ENCODE assay signal across 11 cellular contexts in the genomic region with DNA sequence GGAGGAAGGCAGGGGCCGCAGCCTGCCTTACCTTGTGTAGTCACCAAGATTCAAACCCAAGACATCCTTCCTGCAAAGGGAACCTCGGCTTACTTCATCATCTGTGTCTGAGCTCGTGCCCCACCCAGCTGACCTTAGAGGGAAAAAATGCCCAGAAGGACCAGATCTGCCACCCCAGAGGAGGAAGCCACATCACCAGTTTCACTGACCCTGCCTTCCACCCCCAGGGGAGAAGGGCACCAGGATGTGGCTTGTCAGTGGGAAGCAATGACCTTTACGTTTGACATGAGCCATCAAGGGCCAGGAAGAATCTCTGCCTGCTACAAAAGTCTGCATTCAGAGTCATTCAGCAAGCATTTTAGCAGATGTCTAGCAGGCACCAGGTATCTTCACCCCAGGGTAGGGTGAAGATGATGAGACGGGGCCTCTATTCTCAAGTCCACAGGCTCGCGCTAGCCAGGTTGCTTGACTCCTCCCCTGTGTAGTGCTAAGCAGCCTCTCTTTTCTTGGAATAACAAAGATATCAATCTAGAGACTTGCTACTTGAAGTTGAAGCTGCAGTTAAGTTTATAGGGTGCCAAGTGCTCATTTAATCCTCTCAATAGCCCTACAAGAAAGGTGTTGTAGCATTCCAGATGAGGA. TPM values are rescaled to one million over a fixed set of nuclear protein-coding genes. Genes with fewer than 3 reads are reported as not detected.
DNase-seq lines count a peak whose midpoint lies in the region; ATAC-seq, FAIRE-seq and TF ChIP-seq lines count a peak whose summit lies in the region.
"Had no signal": no experiment of that assay in that cellular context is flagged by ENCODE, and none has a peak within 500 bp of the region (broad histone marks: within the 10 kb centered on the region; RNA-seq: fewer than 3 reads in every experiment).

No MANE protein-coding gene starts in this region.

- H3K4me1 Mint-ChIP-seq in MCF 10A (ENCODE audit: insufficient read depth, unreplicated experiment), result peaks cover 21% of the 10 kb centered on the region
- H3K4me1 Mint-ChIP-seq in activated CD4-positive, alpha-beta memory T cell treated with anti-CD3 and anti-CD28 coated beads for 36 hours (ENCODE audit: low read depth), result peaks cover 30% of the 10 kb centered on the region

- no peak overlapping the region for H3K4me3 Mint-ChIP-seq in MCF 10A (ENCODE audit: unreplicated experiment)
- H3K4me3 Mint-ChIP-seq in activated CD4-positive, alpha-beta memory T cell treated with anti-CD3 and anti-CD28 coated beads for 36 hours, result no peak overlapping the region
- H3K4me3 Mint-ChIP-seq: memory B cell had no signal

- CTCF ChIA-PET in MCF 10A (lab: Yijun Ruan, JAX), result interaction anchor here (0.6 to 21.4 kb wide), 9 partner anchors 9 to 223 kb away, joined by 3 to 278 read pairs (median 3); no protein-coding TSS in a partner anchor
- CTCF ChIA-PET in activated CD4-positive, alpha-beta memory T cell treated with anti-CD3 and anti-CD28 coated beads for 36 hours (lab: Charles Lee), result interaction anchor here (1.0 to 2.2 kb wide), 4 partner anchors 10 to 92 kb away, joined by 3 to 10 read pairs (median 5); no protein-coding TSS in a partner anchor
- CTCF ChIA-PET in A673 (lab: Charles Lee), result no interaction called here

- no peaks in the 10 kb centered on the region for H3K9me3 ChIP-seq in breast epithelium
- no peaks in the 10 kb centered on the region for H3K9me3 ChIP-seq in kidney (ENCODE audit: control insufficient read depth in 1 of 2, low read length in 2 of 2)
- no peaks in the 10 kb centered on the region for H3K9me3 ChIP-seq in A673 (ENCODE audit: low read depth, low read length, poor library complexity, severe bottlenecking)

- no peaks in the 10 kb centered on the region for H3K9me3 Mint-ChIP-seq in MCF 10A (ENCODE audit: unreplicated experiment)
- H3K9me3 Mint-ChIP-seq in activated CD4-positive, alpha-beta memory T cell treated with anti-CD3 and anti-CD28 coated beads for 36 hours, result no peaks in the 10 kb centered on the region
- H3K9me3 Mint-ChIP-seq: memory B cell had no signal

- H3K27me3 ChIP-seq in breast epithelium, result no peaks in the 10 kb centered on the region
- no peaks in the 10 kb centered on the region for H3K27me3 ChIP-seq in A673 (replicated peaks; ENCODE audit: insufficient read depth, low read depth, low read length, poor library complexity)

- no peak for FAIRE-seq in kidney (lab: Jason Lieb, UNC)

- POLR2A ChIA-PET in MCF 10A (lab: Yijun Ruan, JAX) (interaction anchor here (1.8 kb wide), 1 partner anchor 11 kb away, joined by 5 read pairs; no protein-coding TSS in a partner anchor), A673 (lab: Charles Lee; ENCODE audit: low non-redundant PET) (no interaction called here)
- POLR2A ChIA-PET in activated CD4-positive, alpha-beta memory T cell treated with anti-CD3 and anti-CD28 coated beads for 36 hours (lab: Charles Lee), result interaction anchor here (1.4 kb wide), 1 partner anchor 9 kb away, joined by 5 read pairs; no protein-coding TSS in a partner anchor

- DNase-seq in MCF 10A (ENCODE audit: unreplicated experiment), result no peak
- DNase-seq in breast epithelium (ENCODE audit: low spot score in 2 of 2), result no peak
- peak; percentile 64 for DNase-seq in activated CD4-positive, alpha-beta memory T cell treated with anti-CD3 and anti-CD28 coated beads for 36 hours
- peak; percentile 44 for DNase-seq in kidney
- DNase-seq in midbrain (lab: John Stamatoyannopoulos, UW), result no peak
- DNase-seq in SIG-M5 treated with dmso at 0.1 percent for 504 hours (lab: John Stamatoyannopoulos, UW; ENCODE audit: unreplicated experiment), result no peak
- DNase-seq in A673 (ENCODE audit: low spot score), result no peak
- DNase-seq: DMS79, RPMI8226 had no signal

- ATAC-seq in HG03432 (IDR thresholded peaks at IDR 0.05; ENCODE audit: unreplicated experiment), result no peak

- no peak for TF ChIP-seq POLR2A in breast epithelium (IDR thresholded peaks at IDR 0.05)

- H3K36me3 Mint-ChIP-seq in MCF 10A (ENCODE audit: insufficient read depth, unreplicated experiment), result peaks cover 75% of the 10 kb centered on the region
- H3K36me3 Mint-ChIP-seq in activated CD4-positive, alpha-beta memory T cell treated with anti-CD3 and anti-CD28 coated beads for 36 hours, result peaks cover 36% of the 10 kb centered on the region

- H3K27me3 Mint-ChIP-seq in MCF 10A (ENCODE audit: insufficient read depth, unreplicated experiment), result no peaks in the 10 kb centered on the region
- no peaks in the 10 kb centered on the region for H3K27me3 Mint-ChIP-seq in activated CD4-positive, alpha-beta memory T cell treated with anti-CD3 and anti-CD28 coated beads for 36 hours
- H3K27me3 Mint-ChIP-seq: memory B cell had no signal

- H3K4me3 ChIP-seq in breast epithelium (no peak overlapping the region), kidney (ENCODE audit: low read length in 2 of 2) (no peak overlapping the region), A673 (ENCODE audit: low read depth, low read length, poor library complexity, severe bottlenecking) (no peak overlapping the region)

- H3K9ac ChIP-seq in kidney (ENCODE audit: low read length in 2 of 2), result no peak overlapping the region

- H3K36me3 ChIP-seq in breast epithelium (no peaks in the 10 kb centered on the region), kidney (ENCODE audit: control insufficient read depth in 1 of 2, insufficient read depth in 2 of 2, low read length in 2 of 2) (peaks cover 20 to 26% of the 10 kb centered on the region in 2 donors), A673 (ENCODE audit: insufficient read depth, low read length, poor library complexity, severe bottlenecking) (peaks cover 23% of the 10 kb centered on the region)

- H3K4me1 ChIP-seq in breast epithelium, result no peaks in the 10 kb centered on the region
- no peaks in the 10 kb centered on the region for H3K4me1 ChIP-seq in kidney (ENCODE audit: control insufficient read depth in 1 of 2, insufficient read depth in 1 of 2, low read depth in 1 of 2, low read length in 2 of 2)
- H3K4me1 ChIP-seq in A673 (ENCODE audit: insufficient read depth, low read length, poor library complexity, severe bottlenecking), result no peaks in the 10 kb centered on the region

- H3K27ac Mint-ChIP-seq in MCF 10A (ENCODE audit: low read depth, unreplicated experiment), result peak overlapping the region; percentile 57
- peak overlapping the region; percentile 80 for H3K27ac Mint-ChIP-seq in activated CD4-positive, alpha-beta memory T cell treated with anti-CD3 and anti-CD28 coated beads for 36 hours
- H3K27ac Mint-ChIP-seq: memory B cell had no signal

- TF ChIP-seq CTCF in MCF 10A (IDR thresholded peaks at IDR 0.05; ENCODE audit: unreplicated experiment), result no peak
- no peak for TF ChIP-seq CTCF in breast epithelium (IDR thresholded peaks at IDR 0.05)
- no peak for TF ChIP-seq CTCF in kidney (IDR thresholded peaks at IDR 0.05; ENCODE audit: borderline replicate concordance, extremely low read depth, insufficient read depth)
- no peak for TF ChIP-seq CTCF in A673 (conservative IDR thresholded peaks at IDR 0.05; ENCODE audit: low read depth, low read length)

- intact Hi-C loops in MCF 10A (cut with micrococcal nuclease) (no loop called here), breast epithelium (cut with DNase I; ENCODE audit: low total_unique reads) (no loop called here), kidney (cut with DNase I) (no loop called here), A673 (cut with micrococcal nuclease; ENCODE audit: unreplicated experiment) (no loop called here)
- intact Hi-C loops in activated CD4-positive, alpha-beta memory T cell treated with anti-CD3 and anti-CD28 coated beads for 36 hours (cut with micrococcal nuclease), result no loop called here

- peak overlapping the region in 1 of 2 donors; percentile 10 for H3K27ac ChIP-seq in breast epithelium
- no peak overlapping the region for H3K27ac ChIP-seq in kidney (ENCODE audit: low read depth in 2 of 2, low read length in 2 of 2)
- H3K27ac ChIP-seq in A673 (ENCODE audit: low read depth, low read length, poor library complexity, severe bottlenecking), result no peak overlapping the region

- BruUV-seq in MCF 10A (replicated peaks; lab: Mats Ljungman, UMichigan) (no TSS peak), A673 (replicated peaks; lab: Mats Ljungman, UMichigan) (no TSS peak)

RNA-seq across cellular contexts. Expression of a gene that starts 28.1 kb away (rescaled TPM):
- total RNA-seq in MCF 10A (2022) (276 and 338 TPM in 2 replicates), breast epithelium (10 to 100 TPM; 44.2 to 73.7 (median 53.1) TPM), kidney (174 TPM), A673 (2021) (182 and 196 TPM in 2 replicates)
- 100 to 1,000 TPM; 110 to 111 TPM for total RNA-seq in activated CD4-positive, alpha-beta memory T cell treated with anti-CD3 and anti-CD28 coated beads for 36 hours
- 154 TPM for polyA plus RNA-seq in kidney (ENCODE audit: insufficient read depth, low read depth, low replicate concordance)

Comparison
In these comparisons a context has a peak if more than half of its experiments do, and no peak if none do; other contexts are left out.
1. DNase-seq: peak in activated CD4-positive, alpha-beta memory T cell treated with anti-CD3 and anti-CD28 coated beads for 36 hours (single experiment) and kidney (single experiment); none in MCF 10A (single experiment), breast epithelium (0 of 2), midbrain (single experiment), SIG-M5 treated with dmso at 0.1 percent for 504 hours (single experiment) and A673 (single experiment).